In genomic region chr5:90329911-90330310, GRCh38 we compare ENCODE assay signal across 23 cellular contexts.
A peak's percentile ranks its signal among the peaks of the same experiment; 100 is the strongest.
DNase-seq lines count a peak whose midpoint lies in the region; ATAC-seq and TF ChIP-seq lines count a peak whose summit lies in the region.
"Had no signal": no experiment of that assay in that cellular context is flagged by ENCODE, and none has a peak within 500 bp of the region (broad histone marks: within the 10 kb centered on the region; RNA-seq: fewer than 3 reads in every experiment).

No MANE protein-coding gene starts in this region.

- no peaks in the 10 kb centered on the region for H3K27me3 Mint-ChIP-seq in Calu3 (ENCODE audit: unreplicated experiment)
- H3K27me3 Mint-ChIP-seq in CD4-positive, alpha-beta T cell, result peaks cover 29% of the 10 kb centered on the region
- H3K27me3 Mint-ChIP-seq: CD4-positive, CD25-positive, alpha-beta regulatory T cell had no signal

- BruUV-seq in Calu3 (replicated peaks; lab: Mats Ljungman, UMichigan), result no TSS peak

- H3K27ac ChIP-seq in CD4-positive, alpha-beta T cell (ENCODE audit: low read depth, low read length), result no peak overlapping the region
- H3K27ac ChIP-seq: BLaER1 had no signal

- no peaks in the 10 kb centered on the region for H3K36me3 Mint-ChIP-seq in Calu3 (ENCODE audit: insufficient read depth, unreplicated experiment)
- no peaks in the 10 kb centered on the region for H3K36me3 Mint-ChIP-seq in CD4-positive, alpha-beta T cell (ENCODE audit: low read depth)
- H3K36me3 Mint-ChIP-seq: CD14-positive monocyte; CD4-positive, CD25-positive, alpha-beta regulatory T cell; CD8-positive, alpha-beta T cell had no signal

- POLR2A ChIA-PET in CD4-positive, alpha-beta T cell (lab: Charles Lee), result no interaction called here

- ATAC-seq in GM19351 (IDR thresholded peaks at IDR 0.05; ENCODE audit: unreplicated experiment) (peak; percentile 49), HG02623 (IDR thresholded peaks at IDR 0.05; ENCODE audit: unreplicated experiment) (peak; percentile 58), HG03342 (IDR thresholded peaks at IDR 0.05; ENCODE audit: unreplicated experiment) (peak; percentile 50), Right ventricle myocardium superior (ENCODE audit: poor library complexity) (no peak), omental fat pad (ENCODE audit: low FRiP score) (no peak)
- ATAC-seq in CD4-positive, alpha-beta T cell (ENCODE audit: poor library complexity), result no peak
- ATAC-seq: CD8-positive, alpha-beta T cell had no signal

- no peak for TF ChIP-seq CTCF in omental fat pad (IDR thresholded peaks at IDR 0.05)
- no peak for TF ChIP-seq CTCF in Calu3 (IDR thresholded peaks at IDR 0.05; ENCODE audit: unreplicated experiment)
- TF ChIP-seq CTCF in CD4-positive, alpha-beta T cell (IDR thresholded peaks at IDR 0.05), result no peak

- no peak overlapping the region for H3K27ac Mint-ChIP-seq in Calu3 (ENCODE audit: unreplicated experiment)
- no peak overlapping the region for H3K27ac Mint-ChIP-seq in CD4-positive, alpha-beta T cell
- H3K27ac Mint-ChIP-seq: CD14-positive monocyte; CD4-positive, CD25-positive, alpha-beta regulatory T cell; CD8-positive, alpha-beta T cell had no signal

- H3K4me1 Mint-ChIP-seq in Calu3 (ENCODE audit: low read depth, unreplicated experiment), result no peaks in the 10 kb centered on the region
- H3K4me1 Mint-ChIP-seq in CD4-positive, alpha-beta T cell (ENCODE audit: low read depth), result no peaks in the 10 kb centered on the region
- H3K4me1 Mint-ChIP-seq: CD14-positive monocyte; CD4-positive, CD25-positive, alpha-beta regulatory T cell had no signal

- CTCF ChIA-PET in Calu3 (lab: Charles Lee), result no interaction called here
- CTCF ChIA-PET in CD4-positive, alpha-beta T cell (lab: Charles Lee), result no interaction called here

- H3K9me3 Mint-ChIP-seq in Calu3 (ENCODE audit: low read depth, unreplicated experiment), result peaks cover 4% of the 10 kb centered on the region
- H3K9me3 Mint-ChIP-seq in CD4-positive, alpha-beta T cell, result no peaks in the 10 kb centered on the region
- H3K9me3 Mint-ChIP-seq: CD8-positive, alpha-beta T cell had no signal

- no peak for DNase-seq in Right ventricle myocardium superior
- DNase-seq in omental fat pad (ENCODE audit: low spot score), result no peak
- no peak for DNase-seq in Calu3
- DNase-seq in CD4-positive, alpha-beta T cell, result no peak
- DNase-seq: 8988T; ACHN; BE2C; C1 segment of cervical spinal cord; Caco-2; CD4-positive, CD25-positive, alpha-beta regulatory T cell; CD8-positive, alpha-beta T cell; DMS 273 treated with DMSO at 0.1 percent for 48 hours; DMS153; DMS53; DMS79; DND-41; EL; GDM1 had no signal

- H3K27me3 ChIP-seq in CD4-positive, alpha-beta T cell (ENCODE audit: control insufficient read depth, insufficient read depth, low read length), result peaks cover 17% of the 10 kb centered on the region
- H3K27me3 ChIP-seq: BE2C, BLaER1 had no signal

- intact Hi-C loops in Right ventricle myocardium superior (cut with DNase I), result no loop called here
- intact Hi-C loops in Calu3 (cut with micrococcal nuclease; ENCODE audit: unreplicated experiment), result no loop called here
- intact Hi-C loops in CD4-positive, alpha-beta T cell (cut with DNase I, micrococcal nuclease), result no loop called here

- H3K9me3 ChIP-seq in CD4-positive, alpha-beta T cell (ENCODE audit: control insufficient read depth, low read length), result no peaks in the 10 kb centered on the region
- H3K9me3 ChIP-seq: BE2C, BLaER1, Caco-2 had no signal

- no peak overlapping the region for H3K4me3 Mint-ChIP-seq in Calu3 (ENCODE audit: low read depth, unreplicated experiment)
- no peak overlapping the region for H3K4me3 Mint-ChIP-seq in CD4-positive, alpha-beta T cell
- H3K4me3 Mint-ChIP-seq: CD14-positive monocyte; CD4-positive, CD25-positive, alpha-beta regulatory T cell; CD8-positive, alpha-beta T cell had no signal

Comparison
In these comparisons a context has a peak if more than half of its experiments do, and no peak if none do; other contexts are left out.
1. ATAC-seq: peak in GM19351 (single experiment), HG02623 (single experiment) and HG03342 (single experiment); none in Right ventricle myocardium superior (single experiment), omental fat pad (single experiment) and CD4-positive, alpha-beta T cell (single experiment).